In genomic region chr1:232745698-232746097, GRCh38 we compare ENCODE assay signal across 8 cellular contexts. TPM values are rescaled to one million over a fixed set of nuclear protein-coding genes. Genes with fewer than 3 reads are reported as not detected.
A peak's percentile ranks its signal among the peaks of the same experiment; 100 is the strongest.
DNase-seq lines count a peak whose midpoint lies in the region; ATAC-seq and TF ChIP-seq lines count a peak whose summit lies in the region.
"Not testable (repeated sequence)": the region's sequence is repeated elsewhere in the genome, so short reads cannot be mapped to it uniquely, and the experiment has no call there.
"Had no signal": no experiment of that assay in that cellular context is flagged by ENCODE, and none has a peak within 500 bp of the region (broad histone marks: within the 10 kb centered on the region; RNA-seq: fewer than 3 reads in every experiment).

No MANE protein-coding gene starts in this region.

- not testable (repeated sequence) for ATAC-seq in IMR-90 (ENCODE audit: low read depth); PC-3

- not testable (repeated sequence) for H3K9ac ChIP-seq in IMR-90 (ENCODE audit: low read depth, low read length); PC-3 (ENCODE audit: low read length)

- POLR2A ChIA-PET in IMR-90 (lab: Charles Lee; ENCODE audit: unreplicated experiment); PC-3 (lab: Charles Lee; ENCODE audit: unreplicated experiment); MCF 10A (lab: Yijun Ruan, JAX): not testable (repeated sequence)

- BruUV-seq in IMR-90 (replicated peaks; lab: Mats Ljungman, UMichigan); PC-3 (replicated peaks; lab: Mats Ljungman, UMichigan); MCF 10A (replicated peaks; lab: Mats Ljungman, UMichigan): not testable (repeated sequence)

- 0 out of 2 replicates have a peak overlapping the region, but pooled peaks have one; percentile 19 for H2BK20ac ChIP-seq in IMR-90 (ENCODE audit: low read depth, low read length)

- not testable (repeated sequence) for TF ChIP-seq CTCF in IMR-90 (conservative IDR thresholded peaks at IDR 0.05; ENCODE audit: low read depth, low read length); PC-3 (conservative IDR thresholded peaks at IDR 0.05; ENCODE audit: low read depth, low read length); MCF 10A (IDR thresholded peaks at IDR 0.05; ENCODE audit: unreplicated experiment); epithelial cell of esophagus (IDR thresholded peaks at IDR 0.05; ENCODE audit: insufficient read depth, low read depth, low read length, missing control alignments)

- H3K4ac ChIP-seq in IMR-90 (ENCODE audit: low read depth, low read length): not testable (repeated sequence)

- DNase-seq in IMR-90: peak; percentile 6
- peak; percentile 37 for DNase-seq in PC-3
- peak; percentile 39 for DNase-seq in MCF 10A (ENCODE audit: unreplicated experiment)
- DNase-seq in dermis blood vessel endothelial cell: peak; percentile 14
- DNase-seq in epithelial cell of esophagus (ENCODE audit: low read depth): peak; percentile 15
- DNase-seq in kidney tubule cell (ENCODE audit: low spot score): peak; percentile 11

- CTCF ChIA-PET in IMR-90 (lab: Yijun Ruan, JAX); PC-3 (lab: Charles Lee); MCF 10A (lab: Yijun Ruan, JAX): not testable (repeated sequence)

- not testable (repeated sequence) for H4K20me1 ChIP-seq in IMR-90 (ENCODE audit: insufficient read depth, low read length); PC-3 (ENCODE audit: low read length)

- WGBS in IMR-90 (ENCODE audit: extremely low coverage in 2 of 2, insufficient read length in 1 of 2), 2 experiments: no CpG with 5 or more reads among the region's 2 CpGs

- H3K27me3 Mint-ChIP-seq in MCF 10A (ENCODE audit: insufficient read depth, unreplicated experiment): not testable (repeated sequence)

- peaks cover 26% of the 10 kb centered on the region for H3K9me3 Mint-ChIP-seq in MCF 10A (ENCODE audit: unreplicated experiment)

- peaks cover 11% of the 10 kb centered on the region for H3K9me3 ChIP-seq in IMR-90 (ENCODE audit: control insufficient read depth, insufficient read depth, low read length)
- H3K9me3 ChIP-seq in PC-3 (ENCODE audit: low read length): peaks cover 13% of the 10 kb centered on the region; the same call in 1 of the 2 replicates

- not testable (repeated sequence) for H3K18ac ChIP-seq in IMR-90 (ENCODE audit: low read depth, low read length)

- not testable (repeated sequence) for H3K27ac ChIP-seq in IMR-90 (ENCODE audit: insufficient read depth, low read length); PC-3 (ENCODE audit: low read length)

- H3K56ac ChIP-seq in IMR-90 (ENCODE audit: extremely low read depth, insufficient read depth, low read length): not testable (repeated sequence)

- H3K79me1 ChIP-seq in IMR-90 (ENCODE audit: low read depth in 1 of 2, low read length in 2 of 2): not testable (repeated sequence)

- in situ Hi-C loops in IMR-90 (cut with MboI; ENCODE audit: low sequenced_read_pairs): not testable (repeated sequence)

- not testable (repeated sequence) for H3K27me3 ChIP-seq in IMR-90 (ENCODE audit: control insufficient read depth, insufficient read depth, low read length); PC-3 (ENCODE audit: low read length)

- not testable (repeated sequence) for H3K23ac ChIP-seq in IMR-90 (ENCODE audit: low read depth, low read length)

- not testable (repeated sequence) for H2BK120ac ChIP-seq in IMR-90 (ENCODE audit: low read depth, low read length)

- TF ChIP-seq POLR2A in IMR-90 (IDR thresholded peaks at IDR 0.05; ENCODE audit: low read depth, low read length): not testable (repeated sequence)

- not testable (repeated sequence) for H4K8ac ChIP-seq in IMR-90 (ENCODE audit: low read depth in 2 of 2, low read length in 2 of 2)

- dilution Hi-C loops in IMR-90 (cut with HindIII; ENCODE audit: low sequenced_read_pairs, unreplicated experiment): not testable (repeated sequence)

- H3K27ac Mint-ChIP-seq in MCF 10A (ENCODE audit: low read depth, unreplicated experiment): peak overlapping the region; percentile 70

- not testable (repeated sequence) for H3K36me3 ChIP-seq in IMR-90 (ENCODE audit: control insufficient read depth, insufficient read depth, low read length); PC-3 (ENCODE audit: low read depth, low read length)

- not testable (repeated sequence) for H3K9me2 ChIP-seq in PC-3 (replicated peaks; ENCODE audit: low read length)

- H3F3A ChIP-seq in PC-3 (ENCODE audit: low read length, unreplicated experiment): not testable (repeated sequence)

- not testable (repeated sequence) for TF ChIP-seq RAD21 in IMR-90 (IDR thresholded peaks at IDR 0.05; ENCODE audit: low read length)

- H3K4me3 Mint-ChIP-seq in MCF 10A (ENCODE audit: unreplicated experiment): not testable (repeated sequence)

- H3K79me2 ChIP-seq in PC-3 (ENCODE audit: low read length): not testable (repeated sequence)

- H4K91ac ChIP-seq in IMR-90 (ENCODE audit: insufficient read depth, low read depth, low read length): not testable (repeated sequence)

- H2AK9ac ChIP-seq in IMR-90 (replicated peaks; ENCODE audit: low read depth, low read length, poor library complexity): not testable (repeated sequence)

- not testable (repeated sequence) for H2BK5ac ChIP-seq in IMR-90 (ENCODE audit: low read depth, low read length, poor library complexity, severe bottlenecking)

- H3K4me3 ChIP-seq in IMR-90 (ENCODE audit: insufficient read depth, low read depth, low read length); PC-3 (ENCODE audit: low read length); epithelial cell of esophagus (ENCODE audit: low read length): not testable (repeated sequence)

- not testable (repeated sequence) for H3K9me1 ChIP-seq in IMR-90 (ENCODE audit: insufficient read depth, low read length)

- not testable (repeated sequence) for H3K4me1 Mint-ChIP-seq in MCF 10A (ENCODE audit: insufficient read depth, unreplicated experiment)

- H2BK15ac ChIP-seq in IMR-90 (ENCODE audit: low read depth, low read length): not testable (repeated sequence)

- H3K36me3 Mint-ChIP-seq in MCF 10A (ENCODE audit: insufficient read depth, unreplicated experiment): not testable (repeated sequence)

- not testable (repeated sequence) for H2AFZ ChIP-seq in IMR-90 (replicated peaks; ENCODE audit: low read length, poor library complexity); PC-3 (ENCODE audit: low read length)

- not testable (repeated sequence) for H4K5ac ChIP-seq in IMR-90 (ENCODE audit: low read depth, low read length)

- H3K14ac ChIP-seq in IMR-90 (replicated peaks; ENCODE audit: low read depth, low read length): not testable (repeated sequence)

- intact Hi-C loops in IMR-90 (cut with micrococcal nuclease); PC-3 (cut with micrococcal nuclease); MCF 10A (cut with micrococcal nuclease): not testable (repeated sequence)

- H3K4me2 ChIP-seq in IMR-90 (ENCODE audit: low read depth, low read length); PC-3 (ENCODE audit: low read length): not testable (repeated sequence)

- not testable (repeated sequence) for H2AK5ac ChIP-seq in IMR-90 (ENCODE audit: low read depth, low read length)

- H3K4me1 ChIP-seq in IMR-90 (ENCODE audit: control insufficient read depth, insufficient read depth, low read length); PC-3 (ENCODE audit: insufficient read depth, low read length): not testable (repeated sequence)

RNA-seq across cellular contexts. Expression of gene MAP10, which starts 59.5 kb away (rescaled TPM):
- total RNA-seq in IMR-90 (2012; rRNA removed): 1.1 TPM in 2 replicates
- 1.0 TPM in 2 replicates for polyA plus RNA-seq in IMR-90 (2012; rRNA removed)
- polyA plus RNA-seq in IMR-90 (2012; cell fraction: cytosol; rRNA removed): 0.66 and 0.71 TPM in 2 replicates
- 0.63 and 0.67 TPM in 2 replicates for polyA plus RNA-seq in IMR-90 (2012; cell fraction: nucleus; rRNA removed; ENCODE audit: low replicate concordance)
- not detected in 2 replicates for total RNA-seq in PC-3 (2014; rRNA removed)
- not detected in 2 replicates for total RNA-seq in MCF 10A (2022)
- total RNA-seq in dermis blood vessel endothelial cell: 1.2 and 1.7 TPM in 2 replicates
- total RNA-seq: Caco-2, HepG2 had no signal
- polyA plus RNA-seq: HepG2 had no signal
